In the genomic region with DNA sequence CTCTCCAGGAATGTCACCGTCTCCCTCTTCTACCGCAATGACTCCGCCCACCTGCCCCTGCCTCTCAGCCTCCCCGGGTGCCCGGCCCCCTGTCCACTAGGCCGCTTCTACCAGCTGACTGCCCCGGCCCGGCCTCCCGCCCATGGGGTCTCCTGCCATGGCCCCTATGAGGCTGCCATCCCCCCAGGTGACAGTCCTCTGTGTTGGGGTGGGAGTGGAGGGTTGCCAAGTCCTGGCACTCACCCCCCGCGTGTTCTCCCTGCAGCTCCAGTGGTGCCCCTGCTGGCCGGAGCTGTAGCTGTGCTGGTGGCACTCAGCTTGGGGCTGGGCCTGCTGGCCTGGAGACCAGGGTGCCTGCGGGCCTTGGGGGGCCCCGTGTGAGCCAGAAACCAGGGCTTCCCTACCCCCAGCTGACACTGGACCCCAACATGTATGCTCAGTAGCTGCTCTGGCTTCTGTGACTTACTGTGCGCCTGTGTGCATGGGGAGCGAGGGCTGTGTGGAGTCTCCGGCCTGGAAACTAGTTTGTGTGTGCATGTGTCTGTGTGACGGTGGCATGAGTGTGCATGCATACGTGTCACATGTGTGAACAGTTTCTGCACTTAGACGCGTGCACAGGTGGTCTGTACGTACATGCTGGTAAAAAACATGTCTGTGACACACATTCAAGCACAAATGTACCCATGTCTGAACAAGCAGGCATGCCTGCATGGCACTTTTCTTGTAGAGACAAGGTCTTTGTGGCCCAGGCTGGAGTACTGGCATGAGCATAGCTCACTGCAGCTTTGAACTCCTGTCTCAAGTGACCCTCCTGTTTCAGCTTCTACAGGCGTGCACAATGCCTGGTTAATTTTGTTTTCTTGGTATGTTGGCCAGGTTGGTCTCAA, we compare ENCODE assay signal across 1 cellular context.
A peak's percentile ranks its signal among the peaks of the same experiment; 100 is the strongest.
TF ChIP-seq lines count a peak whose summit lies in the region.

No MANE protein-coding gene starts in this region.

TF ChIP-seq in K562, 482 proteins besides CTCF, POLR2A, EP300 and RAD21 (continued from another document and continues in another):
- TF ChIP-seq, protein P1, sequence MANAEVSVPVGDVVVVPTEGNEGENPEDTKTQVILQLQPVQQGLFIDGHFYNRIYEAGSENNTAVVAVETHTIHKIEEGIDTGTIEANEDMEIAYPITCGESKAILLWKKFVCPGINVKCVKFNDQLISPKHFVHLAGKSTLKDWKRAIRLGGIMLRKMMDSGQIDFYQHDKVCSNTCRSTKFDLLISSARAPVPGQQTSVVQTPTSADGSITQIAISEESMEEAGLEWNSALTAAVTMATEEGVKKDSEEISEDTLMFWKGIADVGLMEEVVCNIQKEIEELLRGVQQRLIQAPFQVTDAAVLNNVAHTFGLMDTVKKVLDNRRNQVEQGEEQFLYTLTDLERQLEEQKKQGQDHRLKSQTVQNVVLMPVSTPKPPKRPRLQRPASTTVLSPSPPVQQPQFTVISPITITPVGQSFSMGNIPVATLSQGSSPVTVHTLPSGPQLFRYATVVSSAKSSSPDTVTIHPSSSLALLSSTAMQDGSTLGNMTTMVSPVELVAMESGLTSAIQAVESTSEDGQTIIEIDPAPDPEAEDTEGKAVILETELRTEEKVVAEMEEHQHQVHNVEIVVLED (CRISPR knock-in tag; IDR thresholded peaks at IDR 0.05): no peak
- no peak for TF ChIP-seq POLR3G (IDR thresholded peaks at IDR 0.05; ENCODE audit: extremely low read depth, insufficient read length, insufficient replicate concordance)
- TF ChIP-seq L3MBTL2 (IDR thresholded peaks at IDR 0.05): no peak
- TF ChIP-seq IFI16 (CRISPR knock-in tag; IDR thresholded peaks at IDR 0.05): no peak
- TF ChIP-seq MAFF (IDR thresholded peaks at IDR 0.05; ENCODE audit: low read length): no peak
- 0 out of 2 replicates have a peak, but pooled peaks have one; percentile 2 for TF ChIP-seq KLF1 (tag; IDR thresholded peaks at IDR 0.05)
- TF ChIP-seq RFX1 (IDR thresholded peaks at IDR 0.05): no peak
- no peak for TF ChIP-seq ZNF24 (IDR thresholded peaks at IDR 0.05)
- no peak for TF ChIP-seq HDAC1 (IDR thresholded peaks at IDR 0.05)
- TF ChIP-seq DNMT1 (IDR thresholded peaks at IDR 0.05): 0 out of 2 replicates have a peak, but pooled peaks have one; percentile 51
- peak; percentile 10; the same call in 1 of the 2 replicates for TF ChIP-seq CREB1 (IDR thresholded peaks at IDR 0.05)
- no peak; the same call in none of the 2 replicates for TF ChIP-seq CREB1 (CRISPR knock-in tag; IDR thresholded peaks at IDR 0.05)
- no peak for TF ChIP-seq MCM5 (IDR thresholded peaks at IDR 0.05; ENCODE audit: low read depth)
- no peak for TF ChIP-seq MCM3 (IDR thresholded peaks at IDR 0.05)
- no peak for TF ChIP-seq RB1 (IDR thresholded peaks at IDR 0.05; ENCODE audit: low read depth)
- no peak for TF ChIP-seq PHF8 (IDR thresholded peaks at IDR 0.05; ENCODE audit: borderline replicate concordance, low read length)
- no peak for TF ChIP-seq YBX1 (IDR thresholded peaks at IDR 0.05)
- TF ChIP-seq FOS (IDR thresholded peaks at IDR 0.05; ENCODE audit: extremely low read depth, insufficient read length): no peak
- no peak for TF ChIP-seq ZBTB1 (CRISPR knock-in tag; IDR thresholded peaks at IDR 0.05; ENCODE audit: borderline replicate concordance, low read depth)
- no peak for TF ChIP-seq SMARCC2 (IDR thresholded peaks at IDR 0.05; ENCODE audit: low read depth)
- TF ChIP-seq RBM25 (IDR thresholded peaks at IDR 0.05; ENCODE audit: low read depth, low read length, severe bottlenecking): no peak
- no peak for TF ChIP-seq THRAP3 (IDR thresholded peaks at IDR 0.05; ENCODE audit: borderline replicate concordance)
- TF ChIP-seq LCOR (CRISPR knock-in tag; IDR thresholded peaks at IDR 0.05): peak; percentile 31; the same call in 1 of the 2 replicates
- TF ChIP-seq ARID1B (IDR thresholded peaks at IDR 0.05): no peak
- TF ChIP-seq CHD1 (IDR thresholded peaks at IDR 0.05; ENCODE audit: low read length): no peak
- TF ChIP-seq CBX5 (IDR thresholded peaks at IDR 0.05; ENCODE audit: borderline replicate concordance, low read depth): no peak
- peak; percentile 98 for TF ChIP-seq POLR2G (IDR thresholded peaks at IDR 0.05; ENCODE audit: low read depth, low read length)
- TF ChIP-seq FOXA3 (CRISPR knock-in tag; conservative IDR thresholded peaks at IDR 0.05 in 1 of 2, IDR thresholded peaks at IDR 0.05 in 1 of 2): no peak
- TF ChIP-seq SRSF7 (optimal IDR thresholded peaks at IDR 0.05; ENCODE audit: low read depth, low read length): no peak
- TF ChIP-seq ZNF766 (CRISPR knock-in tag; conservative IDR thresholded peaks at IDR 0.05): no peak
- 0 out of 2 replicates have a peak, but pooled peaks have one; percentile 55 for TF ChIP-seq RFX7 (CRISPR knock-in tag; IDR thresholded peaks at IDR 0.05)
- no peak for TF ChIP-seq FOXO4 (CRISPR knock-in tag; IDR thresholded peaks at IDR 0.05)
- no peak for TF ChIP-seq ZNF384 (IDR thresholded peaks at IDR 0.05; ENCODE audit: low read depth, low read length)
- no peak for TF ChIP-seq CHCHD3 (CRISPR knock-in tag; IDR thresholded peaks at IDR 0.05)
- TF ChIP-seq ZBTB5 (IDR thresholded peaks at IDR 0.05): no peak
- no peak for TF ChIP-seq MTA3 (IDR thresholded peaks at IDR 0.05; ENCODE audit: borderline replicate concordance)
- no peak for TF ChIP-seq PTRF (tag; IDR thresholded peaks at IDR 0.05)
- peak; percentile 55 for TF ChIP-seq SIRT6 (IDR thresholded peaks at IDR 0.05; ENCODE audit: low read depth, low read length)
- peak; percentile 71 for TF ChIP-seq POLR2B (IDR thresholded peaks at IDR 0.05; ENCODE audit: low read depth, partially characterized antibody)
- peak; percentile 96 for TF ChIP-seq RBM22 (IDR thresholded peaks at IDR 0.05; ENCODE audit: low read depth, low read length, poor library complexity, severe bottlenecking)
- TF ChIP-seq VEZF1 (CRISPR knock-in tag; IDR thresholded peaks at IDR 0.05): peak; percentile 42; the same call in 1 of the 2 replicates
- TF ChIP-seq, protein P2, sequence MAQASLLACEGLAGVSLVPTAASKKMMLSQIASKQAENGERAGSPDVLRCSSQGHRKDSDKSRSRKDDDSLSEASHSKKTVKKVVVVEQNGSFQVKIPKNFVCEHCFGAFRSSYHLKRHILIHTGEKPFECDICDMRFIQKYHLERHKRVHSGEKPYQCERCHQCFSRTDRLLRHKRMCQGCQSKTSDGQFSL (CRISPR knock-in tag; IDR thresholded peaks at IDR 0.05): peak; percentile 48; the same call in 1 of the 2 replicates
- TF ChIP-seq, protein P2 (tag; IDR thresholded peaks at IDR 0.05): no peak
- no peak for TF ChIP-seq SMARCA5 (IDR thresholded peaks at IDR 0.05)
- no peak for TF ChIP-seq HBP1 (CRISPR knock-in tag; IDR thresholded peaks at IDR 0.05)
- no peak for TF ChIP-seq NCOA4 (IDR thresholded peaks at IDR 0.05; ENCODE audit: partially characterized antibody)
- TF ChIP-seq HMGN3 (IDR thresholded peaks at IDR 0.05; ENCODE audit: borderline replicate concordance, extremely low read depth, insufficient read length, low read depth, low read length): peak; percentile 36
- TF ChIP-seq AFF1 (IDR thresholded peaks at IDR 0.05; ENCODE audit: low read depth in 1 of 2, partially characterized antibody in 2 of 2): no peak
- TF ChIP-seq PATZ1 (CRISPR knock-in tag; IDR thresholded peaks at IDR 0.05; ENCODE audit: borderline replicate concordance): no peak
